23 cellular contexts compared by ENCODE assay signal in genomic region chr10:101336382-101336781, GRCh38.
"Had no signal": no experiment of that assay in that cellular context is flagged by ENCODE, and none has a peak within 500 bp of the region (broad histone marks: within the 10 kb centered on the region; RNA-seq: fewer than 3 reads in every experiment).

No MANE protein-coding gene starts in this region.

- H3K27me3 ChIP-seq: colonic mucosa, dorsolateral prefrontal cortex, gastrocnemius medialis had no signal

- H3K27ac ChIP-seq: colonic mucosa, coronary artery, dorsolateral prefrontal cortex, epithelial cell of prostate, esophagus muscularis mucosa, esophagus squamous epithelium, foreskin keratinocyte, gastrocnemius medialis, gastroesophageal sphincter, heart left ventricle, heart right ventricle had no signal

- ATAC-seq: effector memory CD8-positive, alpha-beta T cell; esophagus mucosa; foreskin keratinocyte; gastrocnemius medialis; gastroesophageal sphincter; heart left ventricle; heart right ventricle had no signal

- H3K4me3 ChIP-seq: colonic mucosa, coronary artery, dorsolateral prefrontal cortex, esophagus muscularis mucosa, esophagus squamous epithelium, gastrocnemius medialis, gastroesophageal sphincter, heart left ventricle, heart right ventricle had no signal

- H3K4me1 ChIP-seq: colonic mucosa, esophagus muscularis mucosa, esophagus squamous epithelium, foreskin keratinocyte, gastrocnemius medialis, gastroesophageal sphincter, heart left ventricle, heart right ventricle had no signal

- H3K9me3 ChIP-seq: colonic mucosa, esophagus muscularis mucosa, esophagus squamous epithelium, gastrocnemius medialis, gastroesophageal sphincter, heart left ventricle, heart right ventricle had no signal

- DNase-seq: colonic mucosa; cortex of kidney; dermis blood vessel endothelial cell; dorsolateral prefrontal cortex; effector CD4-positive, alpha-beta T cell; effector CD8-positive, alpha-beta T cell; effector memory CD4-positive, alpha-beta T cell; effector memory CD8-positive, alpha-beta T cell; erythroblast; esophagus squamous epithelium; foreskin fibroblast; foreskin keratinocyte; foreskin melanocyte; gastrocnemius medialis; glutamatergic neuron; head of caudate nucleus; heart left ventricle; heart right ventricle had no signal

- H3K36me3 ChIP-seq: colonic mucosa, esophagus muscularis mucosa, esophagus squamous epithelium, gastrocnemius medialis, gastroesophageal sphincter, heart left ventricle, heart right ventricle had no signal
